ENCODE assay signal across 8 cellular contexts in genomic region chr6:63635165-63635562, GRCh38. TPM values are rescaled to one million over a fixed set of nuclear protein-coding genes. Genes with fewer than 3 reads are reported as not detected.
DNase-seq lines count a peak whose midpoint lies in the region; ATAC-seq, FAIRE-seq and TF ChIP-seq lines count a peak whose summit lies in the region.

No MANE protein-coding gene starts in this region.

- peaks cover 9% of the 10 kb centered on the region for H3F3A ChIP-seq in smooth muscle cell (ENCODE audit: low read depth)

- H3K9me3 ChIP-seq in smooth muscle cell (replicated peaks; ENCODE audit: low read depth): no peaks in the 10 kb centered on the region

- H3K79me2 ChIP-seq in smooth muscle cell (ENCODE audit: low read depth): peaks cover 40% of the 10 kb centered on the region

- peak overlapping the region; percentile 92 for H3K4me2 ChIP-seq in smooth muscle cell

- H3K4me1 ChIP-seq in smooth muscle cell (ENCODE audit: low read depth): peaks cover 46% of the 10 kb centered on the region

- in situ Hi-C loops in ACHN (cut with HindIII; ENCODE audit: low pct_ligation_motif_present, low pct_unique_long_range_greater_than_20kb, low sequenced_read_pairs): no loop called here

- no peaks in the 10 kb centered on the region for H3K36me3 ChIP-seq in smooth muscle cell (ENCODE audit: low read depth)

- no peaks in the 10 kb centered on the region for H3K27me3 ChIP-seq in smooth muscle cell (ENCODE audit: low read depth)

- H3K9ac ChIP-seq in smooth muscle cell (ENCODE audit: low read depth): peak overlapping the region; percentile 88

- H3K4me3 ChIP-seq in foreskin fibroblast (ENCODE audit: low read depth in 1 of 2, low read length in 2 of 2) (peak overlapping the region; percentile 66 to 96), smooth muscle cell (peak overlapping the region; percentile 91)

- DNase-seq in foreskin fibroblast (no peak), smooth muscle cell (lab: John Stamatoyannopoulos, UW; ENCODE audit: unreplicated experiment) (no peak), NCI-H82 treated with DMSO at 0.1 percent for 48 hours (lab: John Stamatoyannopoulos, UW; ENCODE audit: unreplicated experiment) (no peak), urothelium cell line (ENCODE audit: low spot score) (no peak), ACHN (no peak)

- ATAC-seq in GM18907 (IDR thresholded peaks at IDR 0.05; ENCODE audit: unreplicated experiment) (peak; percentile 31), HG02885 (IDR thresholded peaks at IDR 0.05; ENCODE audit: poor library complexity, unreplicated experiment) (peak; percentile 25), SK-N-SH treated with all-trans-retinoic acid at 6 μM for 48 hours (peak; percentile 23)

- TF ChIP-seq CTCF in foreskin fibroblast (IDR thresholded peaks at IDR 0.05; ENCODE audit: low read depth, low read length): no peak
- no peak for TF ChIP-seq CTCF in smooth muscle cell (IDR thresholded peaks at IDR 0.05; ENCODE audit: borderline replicate concordance, insufficient read depth, poor library complexity, severe bottlenecking)

- FAIRE-seq in urothelium cell line (lab: Jason Lieb, UNC): no peak

- peaks cover 37% of the 10 kb centered on the region for H4K20me1 ChIP-seq in smooth muscle cell (ENCODE audit: low read depth)

- H3K27ac ChIP-seq in smooth muscle cell (ENCODE audit: low read depth): peak overlapping the region; percentile 26

- H2AFZ ChIP-seq in smooth muscle cell (ENCODE audit: low read depth): peak overlapping the region; percentile 92

- WGBS in smooth muscle cell (ENCODE audit: low lambda C conversion rate): 1% methylated on average over 4 of the region's 4 CpGs

TF ChIP-seq in SK-N-SH treated with all-trans-retinoic acid at 6 μM for 48 hours, 23 proteins besides CTCF, POLR2A, EP300 and RAD21:
- no peak for TF ChIP-seq TCF4 (CRISPR knock-in tag; IDR thresholded peaks at IDR 0.05; ENCODE audit: borderline replicate concordance)

RNA-seq across cellular contexts. Expression of gene PHF3, which starts 0.4 kb away (rescaled TPM):
- 44.7 and 59.8 TPM in 2 replicates for total RNA-seq in smooth muscle cell
- polyA plus RNA-seq in smooth muscle cell: 9.8 and 10.2 TPM in 2 replicates
